ENCODE assay signal across 1 cellular context in the genomic region with DNA sequence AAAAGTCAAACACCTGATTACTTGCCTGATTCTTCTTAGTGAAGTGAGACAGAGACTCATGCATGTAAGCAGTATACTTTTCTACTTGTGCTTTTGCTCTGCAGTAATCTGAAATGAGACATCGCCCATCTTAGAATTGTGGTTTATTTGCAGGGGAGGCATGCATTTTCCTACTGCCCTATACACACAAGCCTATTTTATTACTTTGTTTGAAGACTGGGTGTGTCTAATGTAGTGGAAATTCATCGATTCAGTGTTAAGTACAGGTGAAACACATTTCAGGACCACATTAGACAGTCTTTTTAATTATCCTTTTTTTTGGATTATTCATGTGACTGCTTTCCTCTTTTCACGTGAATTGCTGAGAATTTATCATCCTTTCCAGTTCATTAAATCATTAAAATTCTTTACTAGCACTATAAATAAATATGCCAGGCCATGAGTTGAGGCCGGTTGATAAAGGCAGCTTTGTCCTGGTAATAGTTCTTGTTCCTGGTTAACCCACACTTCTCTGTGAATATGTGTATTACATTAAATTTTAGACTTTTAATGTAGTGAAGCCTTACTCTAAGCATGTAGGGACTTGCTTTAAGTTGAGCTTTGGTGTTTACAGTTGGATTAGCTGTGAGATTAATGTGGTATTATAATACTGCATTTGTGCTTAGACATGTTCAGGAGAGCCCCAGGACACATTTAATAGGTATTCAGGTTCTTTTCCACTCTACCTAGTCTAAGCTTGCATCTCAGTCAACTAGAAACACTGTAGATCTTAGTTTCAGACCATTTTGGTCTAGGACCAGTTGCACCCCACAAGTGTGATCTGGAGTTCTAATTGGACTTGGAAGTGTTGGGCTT.
TF ChIP-seq lines count a peak whose summit lies in the region.

No MANE protein-coding gene starts in this region.

TF ChIP-seq in HEK293, 187 proteins besides CTCF, POLR2A, EP300 and RAD21 (continued from another document):
- TF ChIP-seq, protein P1, sequence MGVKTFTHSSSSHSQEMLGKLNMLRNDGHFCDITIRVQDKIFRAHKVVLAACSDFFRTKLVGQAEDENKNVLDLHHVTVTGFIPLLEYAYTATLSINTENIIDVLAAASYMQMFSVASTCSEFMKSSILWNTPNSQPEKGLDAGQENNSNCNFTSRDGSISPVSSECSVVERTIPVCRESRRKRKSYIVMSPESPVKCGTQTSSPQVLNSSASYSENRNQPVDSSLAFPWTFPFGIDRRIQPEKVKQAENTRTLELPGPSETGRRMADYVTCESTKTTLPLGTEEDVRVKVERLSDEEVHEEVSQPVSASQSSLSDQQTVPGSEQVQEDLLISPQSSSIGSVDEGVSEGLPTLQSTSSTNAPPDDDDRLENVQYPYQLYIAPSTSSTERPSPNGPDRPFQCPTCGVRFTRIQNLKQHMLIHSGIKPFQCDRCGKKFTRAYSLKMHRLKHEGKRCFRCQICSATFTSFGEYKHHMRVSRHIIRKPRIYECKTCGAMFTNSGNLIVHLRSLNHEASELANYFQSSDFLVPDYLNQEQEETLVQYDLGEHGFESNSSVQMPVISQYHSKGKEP (tag by site-specific recombination; IDR thresholded peaks at IDR 0.05): 0 out of 2 replicates have a peak, but pooled peaks have one; percentile 17
